ENCODE assay signal across 12 cellular contexts in genomic region chr11:26947379-26947844, GRCh38. TPM values are rescaled to one million over a fixed set of nuclear protein-coding genes. Genes with fewer than 3 reads are reported as not detected.
DNase-seq lines count a peak whose midpoint lies in the region; ATAC-seq and TF ChIP-seq lines count a peak whose summit lies in the region.
"Had no signal": no experiment of that assay in that cellular context is flagged by ENCODE, and none has a peak within 500 bp of the region (broad histone marks: within the 10 kb centered on the region; RNA-seq: fewer than 3 reads in every experiment).

No MANE protein-coding gene starts in this region.

- intact Hi-C loops in A673 (cut with micrococcal nuclease; ENCODE audit: unreplicated experiment) = no loop called here

- peak; percentile 90 for ATAC-seq in RWPE2 (ENCODE audit: low read depth)
- peak; percentile 92 for ATAC-seq in omental fat pad (ENCODE audit: low FRiP score)
- ATAC-seq in GM19351 (IDR thresholded peaks at IDR 0.05; ENCODE audit: unreplicated experiment) = no peak
- ATAC-seq: T-cell had no signal

- CTCF ChIA-PET in A673 (lab: Charles Lee) = no interaction called here

- H3K4me3 ChIP-seq in A673 (ENCODE audit: low read depth, low read length, poor library complexity, severe bottlenecking) (no peak overlapping the region), RWPE2 (ENCODE audit: severe bottlenecking) (no peak overlapping the region), fibroblast of mammary gland (ENCODE audit: control insufficient read depth, low read depth, low read length) (no peak overlapping the region)

- H3K9me3 ChIP-seq in A673 (ENCODE audit: low read depth, low read length, poor library complexity, severe bottlenecking) = no peaks in the 10 kb centered on the region
- no peaks in the 10 kb centered on the region for H3K9me3 ChIP-seq in RWPE2 (ENCODE audit: severe bottlenecking)

- no TSS peak for BruUV-seq in A673 (replicated peaks; lab: Mats Ljungman, UMichigan)

- H3K27ac ChIP-seq in A673 (ENCODE audit: low read depth, low read length, poor library complexity, severe bottlenecking) = no peak overlapping the region
- H3K27ac ChIP-seq in RWPE2 (ENCODE audit: poor library complexity, severe bottlenecking) = peak overlapping the region; percentile 87

- no peaks in the 10 kb centered on the region for H3K36me3 ChIP-seq in A673 (ENCODE audit: insufficient read depth, low read length, poor library complexity, severe bottlenecking)
- H3K36me3 ChIP-seq in RWPE2 (ENCODE audit: low read depth) = no peaks in the 10 kb centered on the region

- peaks cover 6% of the 10 kb centered on the region for H3K4me1 ChIP-seq in A673 (ENCODE audit: insufficient read depth, low read length, poor library complexity, severe bottlenecking)
- H3K4me1 ChIP-seq in RWPE2 (ENCODE audit: insufficient read depth, poor library complexity, severe bottlenecking) = peaks cover 30% of the 10 kb centered on the region

- POLR2A ChIA-PET in A673 (lab: Charles Lee; ENCODE audit: low non-redundant PET) = no interaction called here

- H3K27me3 ChIP-seq in A673 (replicated peaks; ENCODE audit: insufficient read depth, low read depth, low read length, poor library complexity) (peaks cover 65% of the 10 kb centered on the region), RWPE2 (ENCODE audit: insufficient read depth, poor library complexity, severe bottlenecking) (no peaks in the 10 kb centered on the region)

- TF ChIP-seq CTCF in A673 (conservative IDR thresholded peaks at IDR 0.05; ENCODE audit: low read depth, low read length) (no peak), RWPE2 (IDR thresholded peaks at IDR 0.05; ENCODE audit: poor library complexity, severe bottlenecking) (no peak), fibroblast of mammary gland (conservative IDR thresholded peaks at IDR 0.05; ENCODE audit: control insufficient read depth, insufficient read depth, low read depth, low read length) (no peak), omental fat pad (IDR thresholded peaks at IDR 0.05) (no peak)

- DNase-seq in A673 (ENCODE audit: low spot score) (peak; percentile 45), RWPE2 (ENCODE audit: low spot score) (peak; percentile 49), fibroblast of mammary gland (ENCODE audit: low read depth) (peak; percentile 100), omental fat pad (ENCODE audit: low spot score) (no peak), NCI-H1930 (lab: John Stamatoyannopoulos, UW) (no peak), SW480 (ENCODE audit: low spot score) (no peak), NCI-H1092 (lab: John Stamatoyannopoulos, UW) (no peak)
- DNase-seq: AML-193, endodermal cell, naive B cell, T-cell had no signal

RNA-seq across cellular contexts. Expression of gene FIBIN, which starts 46.5 kb away (rescaled TPM):
- total RNA-seq in A673 (2021) (0.15 TPM in 1 of 2 replicates, not detected in the other), omental fat pad (10 to 100 TPM in 3 of 4 donors, 1 to 10 TPM in 1; 8.9 to 31.8 (median 24.8) TPM)
- total RNA-seq: endodermal cell, T-cell had no signal

Comparison
In these comparisons a context has a peak if more than half of its experiments do, and no peak if none do; other contexts are left out.
1. DNase-seq: peak in A673 (single experiment), RWPE2 (single experiment) and fibroblast of mammary gland (single experiment); none in omental fat pad (single experiment), NCI-H1930 (0 of 2), SW480 (single experiment) and NCI-H1092 (single experiment).